Comparison of ENCODE assay signal across 10 cellular contexts in genomic region chr3:89314454-89314853, GRCh38.
DNase-seq lines count a peak whose midpoint lies in the region; ATAC-seq and TF ChIP-seq lines count a peak whose summit lies in the region.
"Had no signal": no experiment of that assay in that cellular context is flagged by ENCODE, and none has a peak within 500 bp of the region (broad histone marks: within the 10 kb centered on the region; RNA-seq: fewer than 3 reads in every experiment).

No MANE protein-coding gene starts in this region.

- H3K4me3 ChIP-seq in foreskin fibroblast (ENCODE audit: low read depth in 1 of 2, low read length in 2 of 2), result no peak overlapping the region
- H3K4me3 ChIP-seq in H7 (ENCODE audit: insufficient read depth, low read depth, low read length), result no peak overlapping the region

- intact Hi-C loops in sciatic nerve (cut with DNase I), result no loop called here

- DNase-seq in ACHN, result peak; percentile 29
- DNase-seq in RPMI8226, result peak; percentile 11
- peak; percentile 43 to 76 for DNase-seq in foreskin fibroblast
- DNase-seq in H7, result no peak
- DNase-seq in sciatic nerve (ENCODE audit: low spot score), result no peak
- no peak for DNase-seq in NCI-H2196 (lab: John Stamatoyannopoulos, UW; ENCODE audit: unreplicated experiment)
- DNase-seq: CD4-positive, CD25-positive, alpha-beta regulatory T cell; stimulated activated CD4-positive, alpha-beta T cell treated with anti-CD3 and anti-CD28 coated beads, Interleukin-2, amount 100 ng/mL, for 24 hours had no signal

- in situ Hi-C loops in ACHN (cut with HindIII; ENCODE audit: low pct_ligation_motif_present, low pct_unique_long_range_greater_than_20kb, low sequenced_read_pairs), result no loop called here

- peak; percentile 23 for TF ChIP-seq CTCF in foreskin fibroblast (IDR thresholded peaks at IDR 0.05; ENCODE audit: low read depth, low read length)

- peak; percentile 49 for ATAC-seq in HG03159 (IDR thresholded peaks at IDR 0.05; ENCODE audit: unreplicated experiment)
- no peak for ATAC-seq in HG03025 (IDR thresholded peaks at IDR 0.05; ENCODE audit: low FRiP score, unreplicated experiment)
- ATAC-seq in sciatic nerve, result no peak

- H3K36me3 ChIP-seq in H7 (replicated peaks; ENCODE audit: control insufficient read depth, insufficient read depth, low read length), result no peaks in the 10 kb centered on the region

- H3K27me3 ChIP-seq in H7 (ENCODE audit: control insufficient read depth, insufficient read depth, low read length), result no peaks in the 10 kb centered on the region

Comparison
In these comparisons a context has a peak if more than half of its experiments do, and no peak if none do; other contexts are left out.
1. DNase-seq: peak in ACHN (single experiment), RPMI8226 (single experiment) and foreskin fibroblast (2 of 2); none in H7 (single experiment), sciatic nerve (single experiment) and NCI-H2196 (single experiment).